8 cellular contexts compared by ENCODE assay signal in the genomic region with DNA sequence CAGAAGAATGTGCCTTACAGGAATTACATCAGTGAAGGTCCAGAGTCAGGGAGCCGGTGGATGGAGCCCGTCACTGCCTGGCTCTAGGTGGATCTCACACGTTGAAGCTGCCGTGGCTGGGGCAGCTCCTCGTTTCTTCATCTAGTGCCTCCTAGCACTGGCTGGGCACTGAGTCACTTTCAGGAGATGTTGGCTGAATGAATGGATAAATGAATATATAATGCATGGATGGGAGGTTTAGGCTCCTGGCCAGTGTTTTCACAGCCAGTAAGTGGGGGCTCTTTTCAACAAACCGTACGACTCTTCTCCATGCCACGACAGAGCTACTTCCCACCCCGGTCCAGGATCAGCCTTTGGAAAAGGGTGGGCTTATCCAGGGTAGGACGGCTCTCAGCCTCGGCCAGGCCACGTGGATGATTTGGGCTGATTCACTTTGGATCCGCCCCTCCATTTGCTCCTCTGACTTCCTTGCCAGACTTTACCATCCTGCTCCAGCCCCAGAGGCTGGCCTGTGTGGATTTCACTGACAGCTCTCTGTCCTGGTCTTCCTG. TPM values are rescaled to one million over a fixed set of nuclear protein-coding genes. Genes with fewer than 3 reads are reported as not detected.
DNase-seq lines count a peak whose midpoint lies in the region; ATAC-seq and TF ChIP-seq lines count a peak whose summit lies in the region.

No MANE protein-coding gene starts in this region.

- peak; percentile 81 for DNase-seq in ELF-1 (ENCODE audit: low read depth, low spot score)
- DNase-seq in KG1 (lab: John Stamatoyannopoulos, UW) = no peak
- DNase-seq in DMS153 treated with DMSO at 0.1 percent for 48 hours (lab: John Stamatoyannopoulos, UW; ENCODE audit: unreplicated experiment) = no peak
- no peak for DNase-seq in GM13976 (ENCODE audit: low spot score)
- DNase-seq in UCSD-AML1 (lab: John Stamatoyannopoulos, UW; ENCODE audit: unreplicated experiment) = no peak

- H3K27ac ChIP-seq in gastroesophageal sphincter = peak overlapping the region in 3 of 4 donors; percentile 95
- H3K27ac ChIP-seq in rectal smooth muscle tissue (ENCODE audit: low read depth, low read length) = peak overlapping the region; percentile 59

- no peaks in the 10 kb centered on the region for H3K9me3 ChIP-seq in gastroesophageal sphincter

- peaks cover 0 to 4% of the 10 kb centered on the region in 2 donors for H3K36me3 ChIP-seq in gastroesophageal sphincter
- H3K36me3 ChIP-seq in rectal smooth muscle tissue (ENCODE audit: control insufficient read depth, insufficient read depth, low read length) = no peaks in the 10 kb centered on the region

- WGBS in gastroesophageal sphincter (ENCODE audit: low coverage in 1 of 2), 2 donors = 33 to 36% methylated on average over 7 to 8 of the region's 13 CpGs

- peaks cover 0 to 49% (median 8%) of the 10 kb centered on the region in 3 donors for H3K4me1 ChIP-seq in gastroesophageal sphincter
- peaks cover 31% of the 10 kb centered on the region for H3K4me1 ChIP-seq in rectal smooth muscle tissue (ENCODE audit: control insufficient read depth, insufficient read depth, low read length)

- in situ Hi-C loops in GM13976 (cut with MboI; ENCODE audit: low sequenced_read_pairs, unreplicated experiment) = no loop called here

- no peak for TF ChIP-seq EP300 in gastroesophageal sphincter (IDR thresholded peaks at IDR 0.05)

- no peak overlapping the region for H3K4me3 ChIP-seq in gastroesophageal sphincter
- no peak overlapping the region for H3K4me3 ChIP-seq in rectal smooth muscle tissue (ENCODE audit: low read length)

- TF ChIP-seq POLR2A in gastroesophageal sphincter (IDR thresholded peaks at IDR 0.05) = no peak

- ATAC-seq in SK-N-SH treated with all-trans-retinoic acid at 6 μM for 48 hours (peak; percentile 24), gastroesophageal sphincter (peak; percentile 20)

- H3K27me3 ChIP-seq in gastroesophageal sphincter (no peaks in the 10 kb centered on the region), rectal smooth muscle tissue (ENCODE audit: control insufficient read depth, insufficient read depth, low read length) (no peaks in the 10 kb centered on the region)

- TF ChIP-seq CTCF in gastroesophageal sphincter (IDR thresholded peaks at IDR 0.05) (no peak), GM13976 (IDR thresholded peaks at IDR 0.05; ENCODE audit: borderline replicate concordance, control extremely low read depth, extremely low read depth, insufficient read depth, missing control alignments) (no peak)

- H3K9ac ChIP-seq in rectal smooth muscle tissue (ENCODE audit: low read length) = no peak overlapping the region

TF ChIP-seq in SK-N-SH treated with all-trans-retinoic acid at 6 μM for 48 hours, 23 proteins besides CTCF, POLR2A, EP300 and RAD21:
- TF ChIP-seq TOX (CRISPR knock-in tag; IDR thresholded peaks at IDR 0.05; ENCODE audit: borderline replicate concordance) (no peak), ZFP3 (CRISPR knock-in tag; IDR thresholded peaks at IDR 0.05) (no peak), BACH2 (CRISPR knock-in tag; IDR thresholded peaks at IDR 0.05; ENCODE audit: borderline replicate concordance) (no peak), RARB (CRISPR knock-in tag; IDR thresholded peaks at IDR 0.05) (no peak), GLIS3 (CRISPR knock-in tag; IDR thresholded peaks at IDR 0.05) (no peak), POU6F1 (CRISPR knock-in tag; IDR thresholded peaks at IDR 0.05; ENCODE audit: borderline replicate concordance, low read depth) (no peak), CSDC2 (CRISPR knock-in tag; IDR thresholded peaks at IDR 0.05) (no peak), ESRRG (CRISPR knock-in tag; IDR thresholded peaks at IDR 0.05) (no peak), OSR1 (CRISPR knock-in tag; IDR thresholded peaks at IDR 0.05) (no peak), ZFP30 (CRISPR knock-in tag; IDR thresholded peaks at IDR 0.05) (no peak), SNAI2 (CRISPR knock-in tag; IDR thresholded peaks at IDR 0.05) (no peak), CREB5 (CRISPR knock-in tag; IDR thresholded peaks at IDR 0.05; ENCODE audit: low read depth) (no peak), PPARA (CRISPR knock-in tag; IDR thresholded peaks at IDR 0.05; ENCODE audit: borderline replicate concordance) (no peak), ISL1 (CRISPR knock-in tag; IDR thresholded peaks at IDR 0.05) (no peak), ZNF70 (CRISPR knock-in tag; IDR thresholded peaks at IDR 0.05) (no peak), ARNTL (CRISPR knock-in tag; IDR thresholded peaks at IDR 0.05; ENCODE audit: borderline replicate concordance, low read depth) (no peak), ZNF8 (CRISPR knock-in tag; IDR thresholded peaks at IDR 0.05) (no peak), TCF4 (CRISPR knock-in tag; IDR thresholded peaks at IDR 0.05; ENCODE audit: borderline replicate concordance) (no peak)
- TF ChIP-seq, protein P1, sequence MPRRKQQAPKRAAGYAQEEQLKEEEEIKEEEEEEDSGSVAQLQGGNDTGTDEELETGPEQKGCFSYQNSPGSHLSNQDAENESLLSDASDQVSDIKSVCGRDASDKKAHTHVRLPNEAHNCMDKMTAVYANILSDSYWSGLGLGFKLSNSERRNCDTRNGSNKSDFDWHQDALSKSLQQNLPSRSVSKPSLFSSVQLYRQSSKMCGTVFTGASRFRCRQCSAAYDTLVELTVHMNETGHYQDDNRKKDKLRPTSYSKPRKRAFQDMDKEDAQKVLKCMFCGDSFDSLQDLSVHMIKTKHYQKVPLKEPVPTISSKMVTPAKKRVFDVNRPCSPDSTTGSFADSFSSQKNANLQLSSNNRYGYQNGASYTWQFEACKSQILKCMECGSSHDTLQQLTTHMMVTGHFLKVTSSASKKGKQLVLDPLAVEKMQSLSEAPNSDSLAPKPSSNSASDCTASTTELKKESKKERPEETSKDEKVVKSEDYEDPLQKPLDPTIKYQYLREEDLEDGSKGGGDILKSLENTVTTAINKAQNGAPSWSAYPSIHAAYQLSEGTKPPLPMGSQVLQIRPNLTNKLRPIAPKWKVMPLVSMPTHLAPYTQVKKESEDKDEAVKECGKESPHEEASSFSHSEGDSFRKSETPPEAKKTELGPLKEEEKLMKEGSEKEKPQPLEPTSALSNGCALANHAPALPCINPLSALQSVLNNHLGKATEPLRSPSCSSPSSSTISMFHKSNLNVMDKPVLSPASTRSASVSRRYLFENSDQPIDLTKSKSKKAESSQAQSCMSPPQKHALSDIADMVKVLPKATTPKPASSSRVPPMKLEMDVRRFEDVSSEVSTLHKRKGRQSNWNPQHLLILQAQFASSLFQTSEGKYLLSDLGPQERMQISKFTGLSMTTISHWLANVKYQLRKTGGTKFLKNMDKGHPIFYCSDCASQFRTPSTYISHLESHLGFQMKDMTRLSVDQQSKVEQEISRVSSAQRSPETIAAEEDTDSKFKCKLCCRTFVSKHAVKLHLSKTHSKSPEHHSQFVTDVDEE (CRISPR knock-in tag; IDR thresholded peaks at IDR 0.05) = no peak
- TF ChIP-seq, protein P2, sequence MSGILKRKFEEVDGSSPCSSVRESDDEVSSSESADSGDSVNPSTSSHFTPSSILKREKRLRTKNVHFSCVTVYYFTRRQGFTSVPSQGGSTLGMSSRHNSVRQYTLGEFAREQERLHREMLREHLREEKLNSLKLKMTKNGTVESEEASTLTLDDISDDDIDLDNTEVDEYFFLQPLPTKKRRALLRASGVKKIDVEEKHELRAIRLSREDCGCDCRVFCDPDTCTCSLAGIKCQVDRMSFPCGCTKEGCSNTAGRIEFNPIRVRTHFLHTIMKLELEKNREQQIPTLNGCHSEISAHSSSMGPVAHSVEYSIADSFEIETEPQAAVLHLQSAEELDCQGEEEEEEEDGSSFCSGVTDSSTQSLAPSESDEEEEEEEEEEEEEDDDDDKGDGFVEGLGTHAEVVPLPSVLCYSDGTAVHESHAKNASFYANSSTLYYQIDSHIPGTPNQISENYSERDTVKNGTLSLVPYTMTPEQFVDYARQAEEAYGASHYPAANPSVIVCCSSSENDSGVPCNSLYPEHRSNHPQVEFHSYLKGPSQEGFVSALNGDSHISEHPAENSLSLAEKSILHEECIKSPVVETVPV (CRISPR knock-in tag; IDR thresholded peaks at IDR 0.05) = no peak

RNA-seq across cellular contexts. Expression of gene SH3PXD2B, which starts 1.3 kb away (rescaled TPM):
- 10 to 100 TPM; 40.2 to 80.9 (median 56.0) TPM for total RNA-seq in gastroesophageal sphincter
